Comparison of ENCODE assay signal across 32 cellular contexts in genomic region chr6:123062645-123063044, GRCh38.
A peak's percentile ranks its signal among the peaks of the same experiment; 100 is the strongest.
DNase-seq lines count a peak whose midpoint lies in the region; ATAC-seq, FAIRE-seq and TF ChIP-seq lines count a peak whose summit lies in the region.
"Had no signal": no experiment of that assay in that cellular context is flagged by ENCODE, and none has a peak within 500 bp of the region (broad histone marks: within the 10 kb centered on the region; RNA-seq: fewer than 3 reads in every experiment).

No MANE protein-coding gene starts in this region.

- no peaks in the 10 kb centered on the region for H3K36me3 ChIP-seq in HUES64 (ENCODE audit: insufficient read depth, low read length)
- H3K36me3 ChIP-seq in GM23248 (ENCODE audit: low read depth): no peaks in the 10 kb centered on the region
- H3K36me3 ChIP-seq: cardiac muscle cell, stomach, thyroid gland had no signal

- H3K9me3 ChIP-seq in HUES64 (ENCODE audit: insufficient read depth, low read depth, low read length) (no peaks in the 10 kb centered on the region), GM23248 (ENCODE audit: low read depth) (no peaks in the 10 kb centered on the region)
- H3K9me3 ChIP-seq: SK-N-SH, stomach, thyroid gland had no signal

- no peaks in the 10 kb centered on the region for H3K79me2 ChIP-seq in GM23248 (ENCODE audit: insufficient read depth)

- ATAC-seq in HG03520 (IDR thresholded peaks at IDR 0.05; ENCODE audit: unreplicated experiment) (no peak), GM21717 (IDR thresholded peaks at IDR 0.05; ENCODE audit: unreplicated experiment) (no peak)
- ATAC-seq: activated CD8-positive, alpha-beta T cell treated with anti-CD3 and anti-CD28 coated beads for 36 hours; effector memory CD8-positive, alpha-beta T cell; left cardiac atrium had no signal

- TF ChIP-seq CTCF in neural crest cell (conservative IDR thresholded peaks at IDR 0.05): no peak

- no peak overlapping the region for H2AFZ ChIP-seq in GM23248

- H3K36me3 Mint-ChIP-seq in neural crest cell (ENCODE audit: low read depth): no peaks in the 10 kb centered on the region
- H3K36me3 Mint-ChIP-seq: activated naive CD4-positive, alpha-beta T cell treated with anti-CD3 and anti-CD28 coated beads, Interleukin-2, amount 50 U/mL, for 24 hours had no signal

- H3K27ac ChIP-seq in HUES64 (ENCODE audit: low read depth, low read length) (peak overlapping the region; percentile 1; the same call in 1 of the 2 replicates), GM23248 (no peak overlapping the region)
- H3K27ac ChIP-seq: C4-2B, cardiac muscle cell, coronary artery, stomach, thyroid gland had no signal

- no peak overlapping the region for H3K4me2 ChIP-seq in GM23248 (ENCODE audit: unreplicated experiment)
- H3K4me2 ChIP-seq: SK-N-SH, smooth muscle cell had no signal

- no peaks in the 10 kb centered on the region for H3F3A ChIP-seq in GM23248 (ENCODE audit: insufficient read depth)

- peak; percentile 94 for DNase-seq in NCI-H146 treated with DMSO at 0.1 percent for 48 hours (lab: John Stamatoyannopoulos, UW; ENCODE audit: unreplicated experiment)
- peak; percentile 43 for DNase-seq in cerebellar cortex (ENCODE audit: low spot score)
- no peak for DNase-seq in neural crest cell (ENCODE audit: low read depth, low spot score)
- DNase-seq in GM23248: no peak
- no peak for DNase-seq in GM19239 (ENCODE audit: insufficient read length, low spot score)
- DNase-seq: activated CD4-positive, CD25-positive, alpha-beta regulatory T cell treated with anti-CD3 and anti-CD28 coated beads, Interleukin-2, amount 50 U/mL, for 72 hours; activated CD8-positive, alpha-beta T cell treated with anti-CD3 and anti-CD28 coated beads for 36 hours; anterior cingulate cortex; effector memory CD8-positive, alpha-beta T cell; EL; head of caudate nucleus; left cardiac atrium; NCI-H1092; NCI-H524 treated with DMSO at 0.1 percent for 48 hours; SK-N-SH; stimulated activated CD4-positive, alpha-beta T cell treated with anti-CD3 and anti-CD28 coated beads, Interleukin-1b, Interleukin-23, amount 100 ng/mL, for 48 hours; stimulated activated CD8-positive, alpha-beta memory T cell treated with anti-CD3 and anti-CD28 coated beads, Interleukin-4, amount 100 ng/mL, for 48 hours; stomach; thyroid gland had no signal

- H3K27me3 Mint-ChIP-seq in neural crest cell (ENCODE audit: low read depth): no peaks in the 10 kb centered on the region
- H3K27me3 Mint-ChIP-seq: activated CD8-positive, alpha-beta T cell treated with anti-CD3 and anti-CD28 coated beads for 36 hours; activated naive CD4-positive, alpha-beta T cell treated with anti-CD3 and anti-CD28 coated beads, Interleukin-2, amount 50 U/mL, for 24 hours; effector memory CD8-positive, alpha-beta T cell had no signal

- H3K4me1 ChIP-seq in HUES64 (ENCODE audit: insufficient read depth, low read length) (peaks cover 17% of the 10 kb centered on the region), GM23248 (ENCODE audit: insufficient read depth) (no peaks in the 10 kb centered on the region)
- H3K4me1 ChIP-seq: stomach, thyroid gland had no signal

- H4K20me1 ChIP-seq in GM23248 (ENCODE audit: insufficient read depth): no peaks in the 10 kb centered on the region

- H3K4me1 Mint-ChIP-seq in neural crest cell: peaks cover 19% of the 10 kb centered on the region
- H3K4me1 Mint-ChIP-seq: activated naive CD4-positive, alpha-beta T cell treated with anti-CD3 and anti-CD28 coated beads, Interleukin-2, amount 50 U/mL, for 24 hours had no signal

- peak overlapping the region; percentile 66 for H3K27ac Mint-ChIP-seq in neural crest cell (ENCODE audit: unreplicated experiment)
- H3K27ac Mint-ChIP-seq: activated CD8-positive, alpha-beta T cell treated with anti-CD3 and anti-CD28 coated beads for 36 hours; activated naive CD4-positive, alpha-beta T cell treated with anti-CD3 and anti-CD28 coated beads, Interleukin-2, amount 50 U/mL, for 24 hours; activated T-helper 2 cell treated with anti-CD3 and anti-CD28 coated beads, Interferon-gamma antibody, Interleukin-2, Interleukin-4, amounts not matched to agents 10 μg/mL and 5 μg/mL and 100 μg/mL, durations not matched to agents 14 hours and 24 hours and 36 hours; effector memory CD8-positive, alpha-beta T cell; T-helper 1 cell treated with Interleukin-12 subunit alpha and Interleukin-12 subunit beta and Interleukin-4 antibody, amounts not matched to agents 30 μg/mL and 1 μg/mL, for 36 hours had no signal

- no peak overlapping the region for H3K4me3 Mint-ChIP-seq in neural crest cell
- H3K4me3 Mint-ChIP-seq: activated CD8-positive, alpha-beta T cell treated with anti-CD3 and anti-CD28 coated beads for 36 hours; activated naive CD4-positive, alpha-beta T cell treated with anti-CD3 and anti-CD28 coated beads, Interleukin-2, amount 50 U/mL, for 24 hours; effector memory CD8-positive, alpha-beta T cell; T-helper 1 cell treated with Interleukin-12 subunit alpha and Interleukin-12 subunit beta and Interleukin-4 antibody, amounts not matched to agents 30 μg/mL and 1 μg/mL, for 36 hours had no signal

- no peaks in the 10 kb centered on the region for H3K9me3 Mint-ChIP-seq in neural crest cell
- H3K9me3 Mint-ChIP-seq: activated naive CD4-positive, alpha-beta T cell treated with anti-CD3 and anti-CD28 coated beads, Interleukin-2, amount 50 U/mL, for 24 hours; activated T-helper 2 cell treated with anti-CD3 and anti-CD28 coated beads, Interferon-gamma antibody, Interleukin-2, Interleukin-4, amounts not matched to agents 10 μg/mL and 5 μg/mL and 100 μg/mL, durations not matched to agents 14 hours and 24 hours and 36 hours; T-helper 1 cell treated with Interleukin-12 subunit alpha and Interleukin-12 subunit beta and Interleukin-4 antibody, amounts not matched to agents 30 μg/mL and 1 μg/mL, for 36 hours had no signal

- H3K9ac ChIP-seq in HUES64 (ENCODE audit: low read depth, low read length) (no peak overlapping the region), GM23248 (no peak overlapping the region)
- H3K9ac ChIP-seq: SK-N-SH had no signal

- H3K27me3 ChIP-seq in HUES64 (ENCODE audit: insufficient read depth, low read length) (no peaks in the 10 kb centered on the region), GM23248 (replicated peaks; ENCODE audit: insufficient read depth) (no peaks in the 10 kb centered on the region)
- H3K27me3 ChIP-seq: cardiac muscle cell, stomach, thyroid gland had no signal

- H3K9me2 ChIP-seq in GM23248 (ENCODE audit: insufficient read depth): no peaks in the 10 kb centered on the region
- H3K9me2 ChIP-seq: SK-N-SH had no signal

- H3K4me3 ChIP-seq in HUES64 (ENCODE audit: low read length) (no peak overlapping the region), GM23248 (no peak overlapping the region)
- H3K4me3 ChIP-seq: cardiac muscle cell, coronary artery, smooth muscle cell, stomach, thyroid gland had no signal

- WGBS in HUES64: 62% methylated on average over 1 of the region's 1 CpG
- 11 to 17% methylated on average over 1 of the region's 1 CpG for WGBS in GM23248 (ENCODE audit: low coverage in 1 of 2, low lambda C conversion rate in 2 of 2, missing lambda C conversion rate in 2 of 2), 2 experiments

- no peak for FAIRE-seq in GM19239 (lab: Jason Lieb, UNC)
- FAIRE-seq: GM12891, H54, TTC549 had no signal

- in situ Hi-C loops in GM23248 (cut with MboI): no loop called here

Comparison
In these comparisons a context has a peak if more than half of its experiments do, and no peak if none do; other contexts are left out.
1. DNase-seq: peak in NCI-H146 treated with DMSO at 0.1 percent for 48 hours (single experiment) and cerebellar cortex (single experiment); none in neural crest cell (single experiment), GM23248 (single experiment) and GM19239 (single experiment).